8 cellular contexts compared by ENCODE assay signal in genomic region chr17:77285594-77286390, GRCh38.
DNase-seq lines count a peak whose midpoint lies in the region; ATAC-seq and TF ChIP-seq lines count a peak whose summit lies in the region.

No MANE protein-coding gene starts in this region.

- TF ChIP-seq POLR2A in body of pancreas (IDR thresholded peaks at IDR 0.05): peak in 1 of 3 donors; percentile 21

- DNase-seq in AG04450 (ENCODE audit: low read depth, low spot score) (peak; percentile 50), MG63 (peak; percentile 97), body of pancreas (peak in 3 of 4 donors; percentile 42 to 76 (median 52)), lung microvascular endothelial cell (ENCODE audit: low read depth in 2 of 2) (peak; percentile 26 to 88)
- no peak for DNase-seq in activated CD4-positive, CD25-positive, alpha-beta regulatory T cell (lab: John Stamatoyannopoulos, UW)

- ATAC-seq in body of pancreas: no peak
- ATAC-seq in GM19351 (IDR thresholded peaks at IDR 0.05; ENCODE audit: unreplicated experiment): no peak
- ATAC-seq in HG02678 (IDR thresholded peaks at IDR 0.05; ENCODE audit: unreplicated experiment): no peak
- ATAC-seq in HG03342 (IDR thresholded peaks at IDR 0.05; ENCODE audit: unreplicated experiment): no peak

- WGBS in body of pancreas, 2 donors: 72 to 80% methylated on average over 10 to 34 of the region's 34 CpGs

- POLR2A ChIA-PET in AG04450 (lab: Yijun Ruan, JAX): interaction anchor here (0.5 to 1.3 kb wide), 7 partner anchors 27 to 548 kb away, joined by 3 to 5 read pairs (median 3); partner anchors contain the start of gene MFSD11

- CTCF ChIA-PET in AG04450 (lab: Charles Lee): interaction anchor here (1.6 kb wide), 1 partner anchor 198 kb away, joined by 10 read pairs; no protein-coding TSS in a partner anchor

- TF ChIP-seq CTCF in AG04450 (IDR thresholded peaks at IDR 0.05; ENCODE audit: low read depth, low read length) (no peak), body of pancreas (IDR thresholded peaks at IDR 0.05) (no peak)

- peaks cover 79% of the 10 kb centered on the region for H3K4me1 ChIP-seq in body of pancreas

- H3K27me3 ChIP-seq in AG04450 (ENCODE audit: control insufficient read depth, insufficient read depth, low read length) (no peaks in the 10 kb centered on the region), MG63 (no peaks in the 10 kb centered on the region), body of pancreas (no peaks in the 10 kb centered on the region)

- peak overlapping the region; percentile 89 for H3K27ac ChIP-seq in AG04450 (ENCODE audit: low read depth, low read length)
- peak overlapping the region; percentile 90 to 95 (median 92) for H3K27ac ChIP-seq in body of pancreas

- no peak overlapping the region for H3K4me3 ChIP-seq in AG04450 (ENCODE audit: low read depth, low read length)
- H3K4me3 ChIP-seq in MG63: no peak overlapping the region
- H3K4me3 ChIP-seq in body of pancreas: no peak overlapping the region

- H3K9me3 ChIP-seq in AG04450 (ENCODE audit: control insufficient read depth, insufficient read depth, low read length) (no peaks in the 10 kb centered on the region; the same call in 1 of the 2 replicates), MG63 (no peaks in the 10 kb centered on the region), body of pancreas (no peaks in the 10 kb centered on the region)

- intact Hi-C loops in body of pancreas (cut with DNase I): no loop called here

- peaks cover 44% of the 10 kb centered on the region for H3K36me3 ChIP-seq in MG63
- no peaks in the 10 kb centered on the region for H3K36me3 ChIP-seq in body of pancreas (replicated peaks in 1 of 2; ENCODE audit: insufficient read depth in 1 of 2, low read depth in 2 of 2)

Comparison
In these comparisons a context has a peak if more than half of its experiments do, and no peak if none do; other contexts are left out.
1. DNase-seq: peak in AG04450 (single experiment), MG63 (single experiment), body of pancreas (3 of 4) and lung microvascular endothelial cell (2 of 2); none in activated CD4-positive, CD25-positive, alpha-beta regulatory T cell (0 of 4).